In genomic region chr1:61084560-61084991, GRCh38 we compare ENCODE assay signal across 9 cellular contexts. TPM values are rescaled to one million over a fixed set of nuclear protein-coding genes. Genes with fewer than 3 reads are reported as not detected.
DNase-seq lines count a peak whose midpoint lies in the region; ATAC-seq and TF ChIP-seq lines count a peak whose summit lies in the region.
"Had no signal": no experiment of that assay in that cellular context is flagged by ENCODE, and none has a peak within 500 bp of the region (broad histone marks: within the 10 kb centered on the region; RNA-seq: fewer than 3 reads in every experiment).

No MANE protein-coding gene starts in this region.

- H3K27me3 ChIP-seq in lower lobe of right lung (ENCODE audit: low read depth) (no peaks in the 10 kb centered on the region), transverse colon (no peaks in the 10 kb centered on the region)

- ATAC-seq in lower lobe of right lung (no peak), GM18907 (IDR thresholded peaks at IDR 0.05; ENCODE audit: unreplicated experiment) (no peak)

- H3K4me1 Mint-ChIP-seq in activated naive CD4-positive, alpha-beta T cell treated with anti-CD3 and anti-CD28 coated beads for 36 hours (ENCODE audit: low read depth), result peaks cover 24% of the 10 kb centered on the region
- peaks cover 77% of the 10 kb centered on the region for H3K4me1 Mint-ChIP-seq in brain

- no peak overlapping the region for H3K27ac Mint-ChIP-seq in activated naive CD4-positive, alpha-beta T cell treated with anti-CD3 and anti-CD28 coated beads for 36 hours
- peak overlapping the region; percentile 96 to 100 (median 99) for H3K27ac Mint-ChIP-seq in brain

- no peak for TF ChIP-seq POLR2A in transverse colon (IDR thresholded peaks at IDR 0.05)

- TF ChIP-seq EP300 in transverse colon (IDR thresholded peaks at IDR 0.05; ENCODE audit: low read depth), result no peak

- H3K9me3 Mint-ChIP-seq in activated naive CD4-positive, alpha-beta T cell treated with anti-CD3 and anti-CD28 coated beads for 36 hours, result no peaks in the 10 kb centered on the region
- peaks cover 0 to 5% (median 0%) of the 10 kb centered on the region in 5 experiments for H3K9me3 Mint-ChIP-seq in brain

- WGBS in transverse colon (ENCODE audit: low coverage in 1 of 2), 2 donors, result 26 to 51% methylated on average over 5 of the region's 5 CpGs

- H3K4me1 ChIP-seq in lower lobe of right lung (peaks cover 26% of the 10 kb centered on the region), transverse colon (peaks cover 14 to 70% (median 38%) of the 10 kb centered on the region in 4 donors)

- H3K36me3 Mint-ChIP-seq in activated naive CD4-positive, alpha-beta T cell treated with anti-CD3 and anti-CD28 coated beads for 36 hours (ENCODE audit: low read depth), result peaks cover 4% of the 10 kb centered on the region
- H3K36me3 Mint-ChIP-seq in brain, result peaks cover 26% of the 10 kb centered on the region

- peak overlapping the region; percentile 76 for H3K4me3 Mint-ChIP-seq in activated naive CD4-positive, alpha-beta T cell treated with anti-CD3 and anti-CD28 coated beads for 36 hours
- H3K4me3 Mint-ChIP-seq in brain, result peak overlapping the region; percentile 90 to 100 (median 97)

- CTCF ChIA-PET in activated naive CD4-positive, alpha-beta T cell treated with anti-CD3 and anti-CD28 coated beads for 36 hours (lab: Charles Lee), result no interaction called here

- H3K9me3 ChIP-seq in lower lobe of right lung (no peaks in the 10 kb centered on the region), transverse colon (no peaks in the 10 kb centered on the region)
- H3K9me3 ChIP-seq: BLaER1 treated with 17β-estradiol and CSF1 and Interleukin-3, amounts not matched to agents 10 nM and 100 nM had no signal

- intact Hi-C loops in activated naive CD4-positive, alpha-beta T cell treated with anti-CD3 and anti-CD28 coated beads for 36 hours (cut with micrococcal nuclease), result loop anchor here (1.0 kb wide), 1 partner anchor 8 kb away; no protein-coding TSS in a partner anchor
- intact Hi-C loops in lower lobe of right lung (cut with DNase I), result no loop called here
- intact Hi-C loops in transverse colon (cut with DNase I; ENCODE audit: low total_unique reads), result no loop called here

- H3K27me3 Mint-ChIP-seq in activated naive CD4-positive, alpha-beta T cell treated with anti-CD3 and anti-CD28 coated beads for 36 hours (ENCODE audit: low read depth), result peaks cover 18% of the 10 kb centered on the region
- H3K27me3 Mint-ChIP-seq in brain, result peaks cover 32% of the 10 kb centered on the region

- H3K27ac ChIP-seq in lower lobe of right lung (peak overlapping the region; percentile 96), transverse colon (peak overlapping the region; percentile 93 to 96 (median 94))
- H3K27ac ChIP-seq: BLaER1 treated with 17β-estradiol and CSF1 and Interleukin-3, amounts not matched to agents 10 nM and 100 nM had no signal

- DNase-seq in activated naive CD4-positive, alpha-beta T cell treated with anti-CD3 and anti-CD28 coated beads for 36 hours, result no peak
- no peak for DNase-seq in activated naive CD4-positive, alpha-beta T cell (lab: John Stamatoyannopoulos, UW)
- no peak for DNase-seq in lower lobe of right lung
- no peak for DNase-seq in transverse colon
- DNase-seq in mucosa of gallbladder (ENCODE audit: low spot score), result no peak
- no peak for DNase-seq in NCI-H1092 (lab: John Stamatoyannopoulos, UW)

- peak overlapping the region; percentile 83 for H3K4me3 ChIP-seq in lower lobe of right lung
- H3K4me3 ChIP-seq in transverse colon, result peak overlapping the region in 3 of 4 donors; percentile 88 to 92 (median 91)

- in situ Hi-C loops in transverse colon (cut with MboI; ENCODE audit: low pct_ligation_motif_present in 1 of 4, low pct_unique_long_range_greater_than_20kb in 1 of 4, low sequenced_read_pairs in 3 of 4), result no loop called here

- peaks cover 9% of the 10 kb centered on the region for H3K36me3 ChIP-seq in lower lobe of right lung
- H3K36me3 ChIP-seq in transverse colon, result peaks cover 0 to 7% (median 0%) of the 10 kb centered on the region in 4 donors
- H3K36me3 ChIP-seq: BLaER1 treated with 17β-estradiol and CSF1 and Interleukin-3, amounts not matched to agents 10 nM and 100 nM had no signal

- no peak for TF ChIP-seq CTCF in brain (conservative IDR thresholded peaks at IDR 0.05)
- no peak for TF ChIP-seq CTCF in lower lobe of right lung (IDR thresholded peaks at IDR 0.05)
- TF ChIP-seq CTCF in transverse colon (IDR thresholded peaks at IDR 0.05), result no peak

RNA-seq across cellular contexts. Expression of gene NFIA, which starts 2.2 kb away (rescaled TPM):
- 1 to 10 TPM in 1 of 2 experiments, under 1 TPM in 1; 0.98 to 1.1 TPM for total RNA-seq in activated naive CD4-positive, alpha-beta T cell treated with anti-CD3 and anti-CD28 coated beads for 36 hours
- 4.1 TPM for polyA plus RNA-seq in brain (ENCODE audit: insufficient read depth, low read depth, low replicate concordance)
- total RNA-seq in lower lobe of right lung, result 70.0 TPM
- 10 to 100 TPM; 17.3 to 37.2 (median 29.8) TPM for total RNA-seq in transverse colon
- 82.8 TPM for total RNA-seq in mucosa of gallbladder

Comparison
In these comparisons a context has a peak if more than half of its experiments do, and no peak if none do; other contexts are left out.
1. RNA of gene NFIA, which starts 2.2 kb away (total RNA-seq): 82.8 TPM in mucosa of gallbladder (single experiment), 70.0 TPM in lower lobe of right lung (single experiment) and 17.3 to 37.2 TPM in transverse colon; 0.98 to 1.1 TPM in activated naive CD4-positive, alpha-beta T cell treated with anti-CD3 and anti-CD28 coated beads for 36 hours; every median in the first group is over 4 times any median in the second.